20 cellular contexts compared by ENCODE assay signal in genomic region chr3:9193633-9194032, GRCh38. TPM values are rescaled to one million over a fixed set of nuclear protein-coding genes. Genes with fewer than 3 reads are reported as not detected.
A peak's percentile ranks its signal among the peaks of the same experiment; 100 is the strongest.
DNase-seq lines count a peak whose midpoint lies in the region; ATAC-seq, FAIRE-seq and TF ChIP-seq lines count a peak whose summit lies in the region.
"Had no signal": no experiment of that assay in that cellular context is flagged by ENCODE, and none has a peak within 500 bp of the region (broad histone marks: within the 10 kb centered on the region; RNA-seq: fewer than 3 reads in every experiment).

No MANE protein-coding gene starts in this region.

- H3K9me3 ChIP-seq in T-helper 17 cell (ENCODE audit: control insufficient read depth, low read length, poor library complexity, severe bottlenecking) = no peaks in the 10 kb centered on the region
- H3K9me3 ChIP-seq: A549, BE2C had no signal

- no peak for TF ChIP-seq POLR2A in GM12892 (IDR thresholded peaks at IDR 0.05; ENCODE audit: low read depth, low read length)

- no peaks in the 10 kb centered on the region for H3K4me1 Mint-ChIP-seq in T-helper 17 cell
- H3K4me1 Mint-ChIP-seq: CD14-positive monocyte had no signal

- ATAC-seq in T-helper 17 cell (no peak), GM18511 (IDR thresholded peaks at IDR 0.05; ENCODE audit: unreplicated experiment) (no peak)
- ATAC-seq: A549; CD8-positive, alpha-beta T cell had no signal

- FAIRE-seq in GM12892 (lab: Jason Lieb, UNC) = peak; percentile 5
- FAIRE-seq: A549, D721Med, GM19239 had no signal

- DNase-seq in ELF-1 (ENCODE audit: low read depth, low spot score) (peak; percentile 79), GM12892 (ENCODE audit: insufficient read length) (no peak), T-helper 17 cell (no peak), mesenteric fat pad (ENCODE audit: low spot score) (peak; percentile 30), GF-D8 (lab: John Stamatoyannopoulos, UW) (no peak), NCI-H1930 (lab: John Stamatoyannopoulos, UW) (no peak), DMS 273 treated with DMSO at 0.1 percent for 48 hours (lab: John Stamatoyannopoulos, UW) (no peak)
- DNase-seq: BE2C; CD8-positive, alpha-beta T cell; COR-L47; DND-41; GM23248; H7; IMR-90; KBM-7 had no signal

- H3K27me3 Mint-ChIP-seq in T-helper 17 cell = no peaks in the 10 kb centered on the region

- H3K4me3 Mint-ChIP-seq in T-helper 17 cell = peak overlapping the region; percentile 16
- H3K4me3 Mint-ChIP-seq: CD14-positive monocyte; CD8-positive, alpha-beta T cell had no signal

- no peaks in the 10 kb centered on the region for H3K36me3 Mint-ChIP-seq in T-helper 17 cell (ENCODE audit: low read depth)
- H3K36me3 Mint-ChIP-seq: CD14-positive monocyte; CD8-positive, alpha-beta T cell had no signal

- H3K27ac Mint-ChIP-seq in T-helper 17 cell = no peak overlapping the region
- H3K27ac Mint-ChIP-seq: CD8-positive, alpha-beta T cell had no signal

RNA-seq across cellular contexts. Expression of gene SRGAP3, which starts 55.8 kb away (rescaled TPM):
- 7.3 TPM for polyA plus RNA-seq in GM12892 (2012; ENCODE audit: missing spikeins)
- total RNA-seq in T-helper 17 cell (1 to 10 TPM; 1.8 to 2.2 TPM), mesenteric fat pad (2.7 TPM)

Comparison
In these comparisons a context has a peak if more than half of its experiments do, and no peak if none do; other contexts are left out.
1. DNase-seq: peak in ELF-1 (single experiment) and mesenteric fat pad (single experiment); none in GM12892 (single experiment), T-helper 17 cell (0 of 3), GF-D8 (single experiment), NCI-H1930 (0 of 2) and DMS 273 treated with DMSO at 0.1 percent for 48 hours (single experiment).